Comparison of ENCODE assay signal across 8 cellular contexts in the genomic region with DNA sequence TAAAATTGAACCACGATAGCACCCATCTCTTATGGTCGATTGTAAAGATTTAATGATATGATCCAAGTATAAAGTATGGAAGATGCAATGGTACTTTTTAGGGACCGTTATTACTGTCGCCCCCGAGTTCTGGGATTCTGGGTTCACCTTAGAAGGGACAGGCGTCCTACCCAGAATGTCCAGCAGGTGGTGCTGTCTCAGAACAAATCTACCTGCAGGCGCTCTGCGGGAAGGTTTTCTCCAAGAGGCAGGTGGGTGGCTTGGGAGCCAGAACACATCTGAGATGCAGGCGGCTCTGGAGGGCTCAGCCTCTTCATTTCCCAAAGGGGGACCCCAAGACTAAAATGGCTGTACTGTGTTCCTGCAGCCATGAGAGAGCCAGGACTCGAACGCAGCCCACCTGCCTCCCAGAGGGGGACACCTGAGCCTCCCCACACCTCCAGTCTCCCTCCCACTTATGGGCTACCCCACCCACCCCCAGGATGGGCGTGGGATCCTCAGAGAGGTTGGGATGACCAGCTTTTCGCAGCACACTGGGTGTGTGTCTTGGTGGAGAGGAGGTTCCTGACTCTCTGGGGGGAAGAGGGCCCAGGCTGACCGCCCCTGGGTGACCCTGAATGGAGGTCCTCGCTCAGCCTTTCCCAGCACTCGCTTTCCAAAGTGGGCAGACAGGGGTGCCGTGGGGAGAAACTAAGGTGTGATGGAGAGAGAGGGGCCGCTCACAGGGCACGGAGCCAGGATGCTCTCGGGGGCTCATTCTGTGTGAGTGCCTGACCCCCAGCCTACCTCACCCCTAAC. TPM values are rescaled to one million over a fixed set of nuclear protein-coding genes. Genes with fewer than 3 reads are reported as not detected.
DNase-seq lines count a peak whose midpoint lies in the region; ATAC-seq and TF ChIP-seq lines count a peak whose summit lies in the region.

No MANE protein-coding gene starts in this region.

- DNase-seq in Daoy (ENCODE audit: low read depth) (peak; percentile 61), SW480 (ENCODE audit: low spot score) (peak; percentile 46), amygdala (lab: John Stamatoyannopoulos, UW) (peak in 45 of 56 donors; percentile 10 to 84 (median 47)), hypothalamus (lab: John Stamatoyannopoulos, UW) (peak in 44 of 51 donors; percentile 10 to 87 (median 56))
- DNase-seq in stimulated activated CD4-positive, alpha-beta T cell treated with anti-CD3 and anti-CD28 coated beads, Interleukin-12 subunit alpha, Interleukin-12 subunit beta, amount 100 ng/mL, for 24 hours (ENCODE audit: low read depth in 2 of 2) = peak; percentile 58 to 83

- TF ChIP-seq CTCF in LNCAP (IDR thresholded peaks at IDR 0.05) = peak; percentile 92

- ATAC-seq in GM19455 (IDR thresholded peaks at IDR 0.05; ENCODE audit: unreplicated experiment) (no peak), GM18868 (IDR thresholded peaks at IDR 0.05; ENCODE audit: unreplicated experiment) (no peak)

RNA-seq across cellular contexts. Expression of a gene that starts 28.1 kb away (rescaled TPM):
- 2.5 and 2.6 TPM in 2 replicates for total RNA-seq in Daoy (2014; rRNA removed; shearing (Covaris generic))
